3 cellular contexts compared by ENCODE assay signal in genomic region chr10:93965911-93966310, GRCh38.
"Had no signal": no experiment of that assay in that cellular context is flagged by ENCODE, and none has a peak within 500 bp of the region (broad histone marks: within the 10 kb centered on the region; RNA-seq: fewer than 3 reads in every experiment).

No MANE protein-coding gene starts in this region.

- H3K4me3 ChIP-seq: GM12878 had no signal

- DNase-seq: GDM1, GF-D8 had no signal

- ATAC-seq: GM12878 had no signal
